In genomic region chr10:5968681-5969453, GRCh38 we compare ENCODE assay signal across 23 cellular contexts. TPM values are rescaled to one million over a fixed set of nuclear protein-coding genes. Genes with fewer than 3 reads are reported as not detected.
DNase-seq lines count a peak whose midpoint lies in the region; FAIRE-seq and TF ChIP-seq lines count a peak whose summit lies in the region.
"Had no signal": no experiment of that assay in that cellular context is flagged by ENCODE, and none has a peak within 500 bp of the region (broad histone marks: within the 10 kb centered on the region; RNA-seq: fewer than 3 reads in every experiment).

No MANE protein-coding gene starts in this region.

- no peak for TF ChIP-seq CTCF in liver (IDR thresholded peaks at IDR 0.05; ENCODE audit: low read depth, low read length, missing input control)
- TF ChIP-seq CTCF in thyroid gland (IDR thresholded peaks at IDR 0.05), result no peak

- peak overlapping the region; percentile 21 for H3K27ac Mint-ChIP-seq in activated CD4-positive, alpha-beta memory T cell treated with anti-CD3 and anti-CD28 coated beads, Interleukin-2, amount 10 ng/mL, durations not matched to agents 7 days and 5 days
- H3K27ac Mint-ChIP-seq in activated CD4-positive, alpha-beta memory T cell treated with anti-CD3 and anti-CD28 coated beads for 36 hours, result no peak overlapping the region
- H3K27ac Mint-ChIP-seq: nephron progenitor cell had no signal

- no peak for TF ChIP-seq POLR2A in thyroid gland (IDR thresholded peaks at IDR 0.05)

- peaks cover 0 to 2% (median 0%) of the 10 kb centered on the region in 4 donors for H3K36me3 ChIP-seq in liver (ENCODE audit: control insufficient read depth in 4 of 4, insufficient read depth in 3 of 4, low read depth in 1 of 4, low read length in 3 of 4)
- no peaks in the 10 kb centered on the region for H3K36me3 ChIP-seq in small intestine (ENCODE audit: control insufficient read depth in 2 of 2, insufficient read depth in 2 of 2, low read length in 2 of 2)
- H3K36me3 ChIP-seq in thyroid gland, result no peaks in the 10 kb centered on the region
- H3K36me3 ChIP-seq: adrenal gland, BLaER1, SJSA1, tibial nerve had no signal

- DNase-seq in activated CD4-positive, alpha-beta memory T cell treated with anti-CD3 and anti-CD28 coated beads, Interleukin-2, amount 10 ng/mL, durations not matched to agents 7 days and 5 days, result peak; percentile 15
- no peak for DNase-seq in activated CD4-positive, alpha-beta memory T cell treated with anti-CD3 and anti-CD28 coated beads for 36 hours
- DNase-seq in NCI-H146 (lab: John Stamatoyannopoulos, UW) (peak; percentile 91), small intestine (peak; percentile 43), thyroid gland (no peak), HK-2 (ENCODE audit: unreplicated experiment) (no peak), putamen (ENCODE audit: low spot score) (no peak)
- DNase-seq: activated CD4-positive, CD25-positive, alpha-beta regulatory T cell treated with anti-CD3 and anti-CD28 coated beads, Interleukin-2, amount 50 U/mL, for 72 hours; activated gamma-delta T cell treated with Interleukin-2 at 50 U/mL for 16 hours; caudate nucleus; foreskin melanocyte; GOT3; NCI-H1092 treated with DMSO at 0.1 percent for 48 hours; nephron progenitor cell; stimulated activated naive CD4-positive, alpha-beta T cell had no signal

- FAIRE-seq in small intestine (lab: Jason Lieb, UNC), result no peak
- FAIRE-seq: D721Med, GM19239 had no signal

- H3K4me3 Mint-ChIP-seq in activated CD4-positive, alpha-beta memory T cell treated with anti-CD3 and anti-CD28 coated beads, Interleukin-2, amount 10 ng/mL, durations not matched to agents 7 days and 5 days, result no peak overlapping the region
- H3K4me3 Mint-ChIP-seq in activated CD4-positive, alpha-beta memory T cell treated with anti-CD3 and anti-CD28 coated beads for 36 hours, result no peak overlapping the region
- H3K4me3 Mint-ChIP-seq: nephron progenitor cell had no signal

- H3K4me1 Mint-ChIP-seq in activated CD4-positive, alpha-beta memory T cell treated with anti-CD3 and anti-CD28 coated beads, Interleukin-2, amount 10 ng/mL, durations not matched to agents 7 days and 5 days, result peaks cover 42% of the 10 kb centered on the region
- peaks cover 32% of the 10 kb centered on the region for H3K4me1 Mint-ChIP-seq in activated CD4-positive, alpha-beta memory T cell treated with anti-CD3 and anti-CD28 coated beads for 36 hours (ENCODE audit: low read depth)
- H3K4me1 Mint-ChIP-seq: nephron progenitor cell had no signal

- H3K9ac ChIP-seq in liver (ENCODE audit: low read depth in 1 of 2, low read length in 2 of 2), result no peak overlapping the region
- H3K9ac ChIP-seq: BLaER1 had no signal

- H3K4me1 ChIP-seq in liver (ENCODE audit: control insufficient read depth in 4 of 4, insufficient read depth in 4 of 4, low read length in 3 of 4) (peaks cover 19 to 52% (median 37%) of the 10 kb centered on the region in 4 donors), small intestine (ENCODE audit: control insufficient read depth in 2 of 2, insufficient read depth in 1 of 2, low read depth in 1 of 2, low read length in 1 of 2) (peaks cover 5 to 7% of the 10 kb centered on the region in 2 donors), thyroid gland (no peaks in the 10 kb centered on the region)
- H3K4me1 ChIP-seq: BLaER1, SJSA1 had no signal

- intact Hi-C loops in activated CD4-positive, alpha-beta memory T cell treated with anti-CD3 and anti-CD28 coated beads for 36 hours (cut with micrococcal nuclease), result no loop called here
- intact Hi-C loops in thyroid gland (cut with DNase I), result no loop called here

- H3K36me3 Mint-ChIP-seq in activated CD4-positive, alpha-beta memory T cell treated with anti-CD3 and anti-CD28 coated beads, Interleukin-2, amount 10 ng/mL, durations not matched to agents 7 days and 5 days (ENCODE audit: low read depth), result peaks cover 37% of the 10 kb centered on the region
- peaks cover 7% of the 10 kb centered on the region for H3K36me3 Mint-ChIP-seq in activated CD4-positive, alpha-beta memory T cell treated with anti-CD3 and anti-CD28 coated beads for 36 hours

- H3K9me3 ChIP-seq in liver (ENCODE audit: control insufficient read depth in 4 of 4, low read length in 3 of 4) (no peaks in the 10 kb centered on the region), small intestine (ENCODE audit: control insufficient read depth, low read depth) (no peaks in the 10 kb centered on the region), thyroid gland (no peaks in the 10 kb centered on the region)
- H3K9me3 ChIP-seq: adrenal gland, BLaER1, SJSA1, tibial nerve had no signal

- no peaks in the 10 kb centered on the region for H3K27me3 ChIP-seq in liver (ENCODE audit: control insufficient read depth in 4 of 4, insufficient read depth in 4 of 4, low read length in 3 of 4)
- H3K27me3 ChIP-seq in small intestine (ENCODE audit: control insufficient read depth in 2 of 2, insufficient read depth in 2 of 2, low read length in 2 of 2), result no peaks in the 10 kb centered on the region
- no peaks in the 10 kb centered on the region for H3K27me3 ChIP-seq in thyroid gland
- H3K27me3 ChIP-seq: adrenal gland, BLaER1, tibial nerve had no signal

- no peak overlapping the region for H3K4me3 ChIP-seq in liver (ENCODE audit: low read depth in 1 of 3, low read length in 3 of 3)
- H3K4me3 ChIP-seq in small intestine (ENCODE audit: low read depth in 1 of 2, low read length in 2 of 2), result no peak overlapping the region
- H3K4me3 ChIP-seq in thyroid gland (replicated peaks in 1 of 3), result no peak overlapping the region
- H3K4me3 ChIP-seq: adrenal gland, BLaER1, SJSA1, tibial nerve had no signal

- 62% methylated on average over 9 of the region's 9 CpGs for WGBS in liver
- 83 to 88% (median 85%) methylated on average over 9 of the region's 9 CpGs for WGBS in small intestine, 3 donors
- WGBS in thyroid gland, 2 donors, result 89 to 93% methylated on average over 9 of the region's 9 CpGs

- H3K27ac ChIP-seq in liver (ENCODE audit: low read depth in 1 of 2, low read length in 2 of 2) (peak overlapping the region; percentile 60 to 83), small intestine (ENCODE audit: low read depth in 1 of 2, low read length in 1 of 2) (peak overlapping the region in 1 of 2 donors; percentile 1), thyroid gland (no peak overlapping the region)
- H3K27ac ChIP-seq: adrenal gland, BLaER1, SJSA1, tibial nerve had no signal

- CTCF ChIA-PET in activated CD4-positive, alpha-beta memory T cell treated with anti-CD3 and anti-CD28 coated beads, Interleukin-2, amount 10 ng/mL, durations not matched to agents 7 days and 5 days (lab: Charles Lee), result no interaction called here
- CTCF ChIA-PET in activated CD4-positive, alpha-beta memory T cell treated with anti-CD3 and anti-CD28 coated beads for 36 hours (lab: Charles Lee), result no interaction called here

- TF ChIP-seq RAD21 in liver (IDR thresholded peaks at IDR 0.05), result peak; percentile 7 to 38

- POLR2A ChIA-PET in activated CD4-positive, alpha-beta memory T cell treated with anti-CD3 and anti-CD28 coated beads, Interleukin-2, amount 10 ng/mL, durations not matched to agents 7 days and 5 days (lab: Charles Lee), result no interaction called here
- POLR2A ChIA-PET in activated CD4-positive, alpha-beta memory T cell treated with anti-CD3 and anti-CD28 coated beads for 36 hours (lab: Charles Lee), result no interaction called here

- no peaks in the 10 kb centered on the region for H3K27me3 Mint-ChIP-seq in activated CD4-positive, alpha-beta memory T cell treated with anti-CD3 and anti-CD28 coated beads, Interleukin-2, amount 10 ng/mL, durations not matched to agents 7 days and 5 days
- H3K27me3 Mint-ChIP-seq in activated CD4-positive, alpha-beta memory T cell treated with anti-CD3 and anti-CD28 coated beads for 36 hours, result no peaks in the 10 kb centered on the region

- no peaks in the 10 kb centered on the region for H3K9me3 Mint-ChIP-seq in activated CD4-positive, alpha-beta memory T cell treated with anti-CD3 and anti-CD28 coated beads, Interleukin-2, amount 10 ng/mL, durations not matched to agents 7 days and 5 days
- H3K9me3 Mint-ChIP-seq in activated CD4-positive, alpha-beta memory T cell treated with anti-CD3 and anti-CD28 coated beads for 36 hours, result no peaks in the 10 kb centered on the region
- H3K9me3 Mint-ChIP-seq: nephron progenitor cell had no signal

TF ChIP-seq in liver, 16 proteins besides CTCF, POLR2A, EP300 and RAD21 (continues in another document):
- peak; percentile 73 for TF ChIP-seq ZBTB33 (IDR thresholded peaks at IDR 0.05)
- peak; percentile 92 to 97 for TF ChIP-seq JUND (IDR thresholded peaks at IDR 0.05)
- TF ChIP-seq YY1 (IDR thresholded peaks at IDR 0.05), result peak; percentile 66
- TF ChIP-seq EGR1 (IDR thresholded peaks at IDR 0.05; ENCODE audit: low read depth in 2 of 2), result peak in 1 of 2 donors; percentile 76
- TF ChIP-seq FOXA2 (IDR thresholded peaks at IDR 0.05), result peak; percentile 68
- TF ChIP-seq HNF4G (IDR thresholded peaks at IDR 0.05), result no peak

RNA-seq across cellular contexts. Expression of gene IL15RA, which starts 8.5 kb away (rescaled TPM):
- 10 to 100 TPM; 22.1 to 24.5 TPM for total RNA-seq in activated CD4-positive, alpha-beta memory T cell treated with anti-CD3 and anti-CD28 coated beads, Interleukin-2, amount 10 ng/mL, durations not matched to agents 7 days and 5 days
- total RNA-seq in activated CD4-positive, alpha-beta memory T cell treated with anti-CD3 and anti-CD28 coated beads for 36 hours, result 10 to 100 TPM; 20.1 to 20.2 TPM
- total RNA-seq in liver (1 to 10 TPM; 6.6 to 9.2 TPM), thyroid gland (10 to 100 TPM; 10.6 to 34.3 (median 22.8) TPM)
- polyA plus RNA-seq in liver (10 to 100 TPM in 1 of 2 donors, 1 to 10 TPM in 1; 9.6 to 10.7 TPM), small intestine (10 to 100 TPM in 2 of 3 donors, 1 to 10 TPM in 1; 8.3 to 32.1 (median 15.9) TPM)
- total RNA-seq: G401 had no signal

Comparison
In these comparisons a context has a peak if more than half of its experiments do, and no peak if none do; other contexts are left out.
1. DNase-seq: peak in activated CD4-positive, alpha-beta memory T cell treated with anti-CD3 and anti-CD28 coated beads, Interleukin-2, amount 10 ng/mL, durations not matched to agents 7 days and 5 days (single experiment), NCI-H146 (single experiment) and small intestine (single experiment); none in activated CD4-positive, alpha-beta memory T cell treated with anti-CD3 and anti-CD28 coated beads for 36 hours (single experiment), thyroid gland (0 of 2), HK-2 (single experiment) and putamen (single experiment).
2. H3K27ac ChIP-seq: peak in liver (2 of 2); none in thyroid gland (0 of 3).